8 cellular contexts compared by ENCODE assay signal in the genomic region with DNA sequence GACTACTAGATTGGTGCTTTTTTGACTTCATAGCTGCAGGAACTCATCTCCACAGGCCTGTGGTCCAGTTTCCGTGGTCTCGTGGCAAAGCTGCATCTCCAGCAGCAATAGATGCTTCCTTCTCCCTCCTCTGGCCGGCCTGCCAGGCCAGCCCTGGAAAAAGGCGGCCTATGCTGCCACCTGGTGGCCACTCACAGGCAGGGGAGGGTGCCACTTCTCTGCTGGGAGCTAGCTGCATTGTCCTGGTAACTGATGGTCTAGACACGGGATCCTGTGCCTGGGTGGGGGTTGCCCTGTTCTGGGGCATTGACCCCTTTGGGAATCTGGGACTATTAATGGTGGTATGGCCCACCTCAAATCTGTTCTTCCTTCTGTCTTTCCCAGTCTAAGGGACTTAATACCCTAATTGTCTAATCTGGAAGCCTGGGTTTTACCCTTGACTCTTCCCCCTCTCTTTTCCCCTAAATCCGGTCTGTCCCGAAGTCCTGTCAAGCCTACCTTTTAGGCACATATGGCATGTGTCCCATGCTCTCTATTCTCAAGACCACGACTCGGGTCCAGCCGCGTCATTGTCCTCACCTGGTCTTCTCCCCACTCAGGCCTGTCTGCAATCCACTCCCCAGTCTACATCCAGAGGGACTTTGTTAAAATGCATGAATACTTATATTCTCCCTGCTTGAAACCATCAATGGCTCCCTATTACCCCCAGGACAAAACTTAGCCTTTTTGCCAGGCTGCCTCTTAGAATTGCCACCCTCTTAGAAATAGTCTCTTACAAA. TPM values are rescaled to one million over a fixed set of nuclear protein-coding genes. Genes with fewer than 3 reads are reported as not detected.
DNase-seq lines count a peak whose midpoint lies in the region; ATAC-seq and TF ChIP-seq lines count a peak whose summit lies in the region.

No MANE protein-coding gene starts in this region.

- H3K27ac ChIP-seq in CD4-positive, CD25-positive, alpha-beta regulatory T cell (ENCODE audit: insufficient read depth, low read length, poor library complexity, severe bottlenecking), result no peak overlapping the region
- no peak overlapping the region for H3K27ac ChIP-seq in OCI-LY3 (ENCODE audit: low read length)

- H3K4me2 ChIP-seq in OCI-LY3 (ENCODE audit: low read length), result no peak overlapping the region

- H3K4me1 ChIP-seq in CD4-positive, CD25-positive, alpha-beta regulatory T cell (ENCODE audit: control insufficient read depth, insufficient read depth, low read length, poor library complexity, severe bottlenecking), result peaks cover 8% of the 10 kb centered on the region
- no peaks in the 10 kb centered on the region for H3K4me1 ChIP-seq in OCI-LY3 (ENCODE audit: low read length)

- peaks cover 11% of the 10 kb centered on the region for H3K27me3 ChIP-seq in CD4-positive, CD25-positive, alpha-beta regulatory T cell (ENCODE audit: control insufficient read depth, insufficient read depth, low read length)
- peaks cover 5% of the 10 kb centered on the region for H3K27me3 ChIP-seq in OCI-LY3 (ENCODE audit: low read depth, low read length)

- no peaks in the 10 kb centered on the region for H4K20me1 ChIP-seq in OCI-LY3 (ENCODE audit: insufficient read depth, low read length)

- TF ChIP-seq CTCF in OCI-LY3 (IDR thresholded peaks at IDR 0.05; ENCODE audit: low read depth, low read length), result peak; percentile 94
- TF ChIP-seq CTCF in epithelial cell of proximal tubule (conservative IDR thresholded peaks at IDR 0.05; ENCODE audit: low read depth, low read length), result peak; percentile 97

- ATAC-seq in CD4-positive, CD25-positive, alpha-beta regulatory T cell (ENCODE audit: low read depth in 2 of 2), result peak; percentile 75 to 79
- ATAC-seq in GM19395 (IDR thresholded peaks at IDR 0.05; ENCODE audit: unreplicated experiment), result peak; percentile 74
- peak; percentile 76 to 78 for ATAC-seq in naive thymus-derived CD8-positive, alpha-beta T cell
- peak; percentile 90 for ATAC-seq in stimulated activated memory B cell treated with anti-CD40 and anti-IgM and Interleukin-4, amounts not matched to agents 10 μg/mL and 1 μg/mL and 100 μg/mL, for 72 hours

- no peaks in the 10 kb centered on the region for H3K79me2 ChIP-seq in OCI-LY3 (ENCODE audit: low read length)

- no peaks in the 10 kb centered on the region for H3K36me3 ChIP-seq in CD4-positive, CD25-positive, alpha-beta regulatory T cell (ENCODE audit: control insufficient read depth, insufficient read depth, low read length)
- no peaks in the 10 kb centered on the region for H3K36me3 ChIP-seq in OCI-LY3 (replicated peaks; ENCODE audit: low read depth, low read length)

- H3K4me3 Mint-ChIP-seq in CD4-positive, CD25-positive, alpha-beta regulatory T cell, result no peak overlapping the region
- peak overlapping the region in 1 of 10 donors; percentile 47 for H3K4me3 Mint-ChIP-seq in naive thymus-derived CD8-positive, alpha-beta T cell
- no peak overlapping the region for H3K4me3 Mint-ChIP-seq in stimulated activated memory B cell treated with anti-CD40 and anti-IgM and Interleukin-4, amounts not matched to agents 10 μg/mL and 1 μg/mL and 100 μg/mL, for 72 hours

- peaks cover 36% of the 10 kb centered on the region for H3K27me3 Mint-ChIP-seq in CD4-positive, CD25-positive, alpha-beta regulatory T cell
- H3K27me3 Mint-ChIP-seq in naive thymus-derived CD8-positive, alpha-beta T cell, result peaks cover 0 to 22% (median 7%) of the 10 kb centered on the region in 5 donors
- peaks cover 46% of the 10 kb centered on the region for H3K27me3 Mint-ChIP-seq in stimulated activated memory B cell treated with anti-CD40 and anti-IgM and Interleukin-4, amounts not matched to agents 10 μg/mL and 1 μg/mL and 100 μg/mL, for 72 hours

- no peaks in the 10 kb centered on the region for H3K36me3 Mint-ChIP-seq in CD4-positive, CD25-positive, alpha-beta regulatory T cell
- H3K36me3 Mint-ChIP-seq in naive thymus-derived CD8-positive, alpha-beta T cell, result peaks cover 0 to 2% (median 0%) of the 10 kb centered on the region in 3 donors
- no peaks in the 10 kb centered on the region for H3K36me3 Mint-ChIP-seq in stimulated activated memory B cell treated with anti-CD40 and anti-IgM and Interleukin-4, amounts not matched to agents 10 μg/mL and 1 μg/mL and 100 μg/mL, for 72 hours

- H3K4me3 ChIP-seq in CD4-positive, CD25-positive, alpha-beta regulatory T cell (ENCODE audit: low read depth, low read length), result no peak overlapping the region
- H3K4me3 ChIP-seq in OCI-LY3 (ENCODE audit: low read length) (no peak overlapping the region), epithelial cell of proximal tubule (ENCODE audit: low read depth, low read length) (no peak overlapping the region)

- POLR2A ChIA-PET in naive thymus-derived CD8-positive, alpha-beta T cell (lab: Charles Lee), result interaction anchor here (0.7 to 2.3 kb wide), 5 partner anchors 86 to 252 kb away, joined by 3 to 21 read pairs (median 6); a partner anchor contains a TSS

- DNase-seq in CD4-positive, CD25-positive, alpha-beta regulatory T cell, result peak; percentile 56 to 69 (median 63)
- DNase-seq in HK-2 (ENCODE audit: unreplicated experiment) (peak; percentile 85), epithelial cell of proximal tubule (ENCODE audit: low read depth) (no peak)
- peak; percentile 94 for DNase-seq in activated CD8-positive, alpha-beta memory T cell treated with anti-CD3 and anti-CD28 coated beads, Interleukin-2, amount 50 U/mL, for 48 hours
- DNase-seq in naive thymus-derived CD8-positive, alpha-beta T cell, result peak; percentile 62 to 86 (median 74)

- peaks cover 0 to 4% (median 0%) of the 10 kb centered on the region in 7 donors for H3K9me3 Mint-ChIP-seq in CD4-positive, CD25-positive, alpha-beta regulatory T cell
- peaks cover 0 to 6% (median 3%) of the 10 kb centered on the region in 9 donors for H3K9me3 Mint-ChIP-seq in naive thymus-derived CD8-positive, alpha-beta T cell
- peaks cover 2% of the 10 kb centered on the region for H3K9me3 Mint-ChIP-seq in stimulated activated memory B cell treated with anti-CD40 and anti-IgM and Interleukin-4, amounts not matched to agents 10 μg/mL and 1 μg/mL and 100 μg/mL, for 72 hours

- no peak overlapping the region for H3K27ac Mint-ChIP-seq in CD4-positive, CD25-positive, alpha-beta regulatory T cell
- peak overlapping the region in 3 of 10 donors; percentile 44 to 75 (median 66) for H3K27ac Mint-ChIP-seq in naive thymus-derived CD8-positive, alpha-beta T cell
- H3K27ac Mint-ChIP-seq in stimulated activated memory B cell treated with anti-CD40 and anti-IgM and Interleukin-4, amounts not matched to agents 10 μg/mL and 1 μg/mL and 100 μg/mL, for 72 hours, result no peak overlapping the region

- H3K9ac ChIP-seq in OCI-LY3 (ENCODE audit: low read length), result no peak overlapping the region

- H3K4me1 Mint-ChIP-seq in CD4-positive, CD25-positive, alpha-beta regulatory T cell, result peaks cover 0 to 11% (median 3%) of the 10 kb centered on the region in 4 donors
- peaks cover 22 to 31% (median 30%) of the 10 kb centered on the region in 4 donors for H3K4me1 Mint-ChIP-seq in naive thymus-derived CD8-positive, alpha-beta T cell
- peaks cover 6% of the 10 kb centered on the region for H3K4me1 Mint-ChIP-seq in stimulated activated memory B cell treated with anti-CD40 and anti-IgM and Interleukin-4, amounts not matched to agents 10 μg/mL and 1 μg/mL and 100 μg/mL, for 72 hours

- no peak overlapping the region for H2AFZ ChIP-seq in OCI-LY3 (ENCODE audit: low read depth, low read length)

- no peaks in the 10 kb centered on the region for H3K9me3 ChIP-seq in CD4-positive, CD25-positive, alpha-beta regulatory T cell (ENCODE audit: control insufficient read depth in 2 of 2, low read length in 2 of 2)
- H3K9me3 ChIP-seq in OCI-LY3 (ENCODE audit: insufficient read depth, low read length), result peaks cover 4% of the 10 kb centered on the region; the same call in 1 of the 2 replicates

RNA-seq across cellular contexts. Expression of a gene that starts 20.1 kb away (rescaled TPM):
- 9.2 TPM for total RNA-seq in CD4-positive, CD25-positive, alpha-beta regulatory T cell
- polyA plus RNA-seq in CD4-positive, CD25-positive, alpha-beta regulatory T cell, result under 1 TPM; 0.03 to 0.87 (median 0.61) TPM
- 2.2 and 6.0 TPM in 2 replicates for total RNA-seq in epithelial cell of proximal tubule
- total RNA-seq in naive thymus-derived CD8-positive, alpha-beta T cell, result 1 to 10 TPM in 1 of 2 experiments, under 1 TPM in 1; 0.60 to 1.0 TPM
- under 1 TPM in 1 of 3 donors, not detected in 2; 0.22 TPM for polyA plus RNA-seq in naive thymus-derived CD8-positive, alpha-beta T cell
